Comparison of ENCODE assay signal across 9 cellular contexts in the genomic region with DNA sequence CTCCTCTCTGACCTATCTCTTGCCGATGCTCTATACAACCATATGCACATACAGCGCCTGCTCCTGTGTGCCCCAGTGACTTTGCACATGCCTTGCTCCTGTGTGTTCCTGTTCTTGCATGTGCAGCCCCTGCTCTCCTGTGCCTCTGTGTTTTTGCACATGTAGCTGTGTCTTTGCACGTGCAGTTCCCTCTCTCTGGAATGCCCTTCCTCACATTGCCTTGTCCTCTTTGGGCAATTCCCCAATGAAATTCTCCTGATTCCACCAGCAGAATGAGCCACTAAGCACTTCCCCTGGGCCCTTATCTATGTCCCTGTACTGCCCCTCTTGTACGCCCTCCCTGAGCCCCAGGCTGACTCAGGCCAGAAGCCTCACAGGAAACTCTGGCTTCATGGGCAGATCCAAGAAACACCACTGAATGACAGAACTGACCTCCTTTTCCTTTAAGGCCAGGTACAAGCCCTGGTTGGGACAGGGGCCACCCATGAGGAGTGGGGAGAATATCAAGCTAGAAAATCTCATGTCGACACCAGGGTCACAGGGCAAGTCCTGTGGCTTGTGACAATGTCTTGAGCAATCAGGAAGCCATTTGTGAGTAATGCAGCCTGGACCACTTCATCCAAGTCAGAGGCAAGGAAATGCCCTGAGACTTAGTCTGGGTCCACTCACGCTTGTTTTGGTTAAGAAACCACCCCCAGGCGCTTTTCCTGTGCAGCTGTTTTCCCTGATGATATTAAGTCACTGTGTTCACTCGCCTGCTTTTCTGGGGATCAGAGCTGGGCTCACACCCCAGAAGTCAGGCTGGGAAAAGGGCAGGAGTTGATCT. TPM values are rescaled to one million over a fixed set of nuclear protein-coding genes. Genes with fewer than 3 reads are reported as not detected.
DNase-seq lines count a peak whose midpoint lies in the region; ATAC-seq and FAIRE-seq lines count a peak whose summit lies in the region.
"Had no signal": no experiment of that assay in that cellular context is flagged by ENCODE, and none has a peak within 500 bp of the region (broad histone marks: within the 10 kb centered on the region; RNA-seq: fewer than 3 reads in every experiment).

No MANE protein-coding gene starts in this region.

- H3K4me3 ChIP-seq in small intestine (ENCODE audit: low read depth in 1 of 2, low read length in 2 of 2) = no peak overlapping the region

- H3K27me3 ChIP-seq in small intestine (ENCODE audit: control insufficient read depth in 2 of 2, insufficient read depth in 2 of 2, low read length in 2 of 2) = no peaks in the 10 kb centered on the region

- DNase-seq in AG20443 (ENCODE audit: low spot score) (peak; percentile 91), NCI-H226 (peak; percentile 74), ecto neural progenitor cell (ENCODE audit: low spot score) (peak; percentile 35), mucosa of gallbladder (ENCODE audit: low spot score) (peak; percentile 37), small intestine (no peak), NCI-H2227 (lab: John Stamatoyannopoulos, UW; ENCODE audit: unreplicated experiment) (no peak)
- DNase-seq: T-helper 9 cell had no signal

- H3K27ac ChIP-seq in small intestine (ENCODE audit: low read depth in 1 of 2, low read length in 1 of 2) = peak overlapping the region in 1 of 2 donors; percentile 50

- ATAC-seq in HG02870 (IDR thresholded peaks at IDR 0.05; ENCODE audit: unreplicated experiment) = no peak
- no peak for ATAC-seq in GM18867 (IDR thresholded peaks at IDR 0.05; ENCODE audit: unreplicated experiment)

- WGBS in small intestine, 3 donors = 65 to 76% (median 75%) methylated on average over 8 of the region's 8 CpGs

- no peaks in the 10 kb centered on the region for H3K36me3 ChIP-seq in small intestine (ENCODE audit: control insufficient read depth in 2 of 2, insufficient read depth in 2 of 2, low read length in 2 of 2)

- FAIRE-seq in small intestine (lab: Jason Lieb, UNC) = no peak

- H3K9me3 ChIP-seq in small intestine (ENCODE audit: control insufficient read depth, low read depth) = no peaks in the 10 kb centered on the region

- no peaks in the 10 kb centered on the region for H3K4me1 ChIP-seq in small intestine (ENCODE audit: control insufficient read depth in 2 of 2, insufficient read depth in 1 of 2, low read depth in 1 of 2, low read length in 1 of 2)

RNA-seq across cellular contexts. Expression of a gene that starts 1.9 kb away (rescaled TPM):
- total RNA-seq in mucosa of gallbladder = 8.8 TPM
- polyA plus RNA-seq in small intestine = 1 to 10 TPM in 1 of 3 donors, under 1 TPM in 1, not detected in 1; 0.54 to 1.4 TPM

Comparison
In these comparisons a context has a peak if more than half of its experiments do, and no peak if none do; other contexts are left out.
1. DNase-seq: peak in AG20443 (single experiment), NCI-H226 (single experiment), ecto neural progenitor cell (single experiment) and mucosa of gallbladder (single experiment); none in small intestine (single experiment) and NCI-H2227 (single experiment).